8 cellular contexts compared by ENCODE assay signal in genomic region chr2:72824224-72824842, GRCh38. TPM values are rescaled to one million over a fixed set of nuclear protein-coding genes. Genes with fewer than 3 reads are reported as not detected.
A peak's percentile ranks its signal among the peaks of the same experiment; 100 is the strongest.
DNase-seq lines count a peak whose midpoint lies in the region; ATAC-seq and TF ChIP-seq lines count a peak whose summit lies in the region.

No MANE protein-coding gene starts in this region.

- DNase-seq in heart left ventricle (no peak), cardiac septum (ENCODE audit: low spot score) (no peak), upper lobe of right lung (no peak), CD1c-positive myeloid dendritic cell (ENCODE audit: extremely low spot score) (no peak), medulla oblongata (ENCODE audit: extremely low spot score) (no peak)

- peak overlapping the region in 11 of 12 donors; percentile 63 to 93 (median 86) for H3K27ac ChIP-seq in heart left ventricle
- no peak overlapping the region for H3K27ac ChIP-seq in upper lobe of right lung

- H3K27me3 ChIP-seq in heart left ventricle (no peaks in the 10 kb centered on the region), upper lobe of right lung (no peaks in the 10 kb centered on the region)

- ATAC-seq in heart left ventricle (no peak), upper lobe of right lung (no peak), GM19397 (IDR thresholded peaks at IDR 0.05; ENCODE audit: unreplicated experiment) (no peak)

- no peaks in the 10 kb centered on the region for H3K27me3 Mint-ChIP-seq in activated naive CD8-positive, alpha-beta T cell

- TF ChIP-seq CTCF in heart left ventricle (IDR thresholded peaks at IDR 0.05): no peak
- no peak for TF ChIP-seq CTCF in upper lobe of right lung (IDR thresholded peaks at IDR 0.05)

- peaks cover 42% of the 10 kb centered on the region for H3K4me1 Mint-ChIP-seq in activated naive CD8-positive, alpha-beta T cell (ENCODE audit: low read depth)

- H3K9me3 Mint-ChIP-seq in activated naive CD8-positive, alpha-beta T cell (ENCODE audit: low read depth): no peaks in the 10 kb centered on the region

- 45 to 49% (median 46%) methylated on average over 4 of the region's 4 CpGs for WGBS in heart left ventricle, 4 donors

- intact Hi-C loops in heart left ventricle (cut with DNase I) (loop anchor here in 4 of 10 donors (5.0 to 10.0 kb wide), 4 partner anchors 37 to 52 kb away; no protein-coding TSS in a partner anchor), cardiac septum (cut with DNase I) (loop anchor here (10.0 kb wide), 1 partner anchor 50 kb away; no protein-coding TSS in a partner anchor), upper lobe of right lung (cut with DNase I) (no loop called here)

- peaks cover 4% of the 10 kb centered on the region for H3K36me3 Mint-ChIP-seq in activated naive CD8-positive, alpha-beta T cell

- H3K27ac Mint-ChIP-seq in activated naive CD8-positive, alpha-beta T cell: no peak overlapping the region

- no peak for TF ChIP-seq POLR2A in heart left ventricle (IDR thresholded peaks at IDR 0.05)

- H3K4me1 ChIP-seq in heart left ventricle (peaks cover 0 to 42% (median 15%) of the 10 kb centered on the region in 12 donors), upper lobe of right lung (peaks cover 5% of the 10 kb centered on the region)

- H3K4me3 Mint-ChIP-seq in activated naive CD8-positive, alpha-beta T cell: peak overlapping the region; percentile 93

- no peaks in the 10 kb centered on the region for H3K9me3 ChIP-seq in heart left ventricle
- no peaks in the 10 kb centered on the region for H3K9me3 ChIP-seq in iPS-18c (ENCODE audit: control insufficient read depth, insufficient read depth, low read length)
- H3K9me3 ChIP-seq in upper lobe of right lung: no peaks in the 10 kb centered on the region

- H3K4me3 ChIP-seq in heart left ventricle: peak overlapping the region; percentile 66 to 99 (median 88)
- H3K4me3 ChIP-seq in iPS-18c (ENCODE audit: insufficient read depth, low read depth, low read length): peak overlapping the region; percentile 95; the same call in 1 of the 2 replicates
- peak overlapping the region; percentile 80 for H3K4me3 ChIP-seq in upper lobe of right lung

- peaks cover 0 to 4% (median 0%) of the 10 kb centered on the region in 9 donors for H3K36me3 ChIP-seq in heart left ventricle
- no peaks in the 10 kb centered on the region for H3K36me3 ChIP-seq in upper lobe of right lung

RNA-seq across cellular contexts. Expression of gene EXOC6B, which starts 1.5 kb away (rescaled TPM):
- total RNA-seq in heart left ventricle (100 to 1,000 TPM in 8 of 9 donors, 10 to 100 TPM in 1; 74.9 to 192 (median 153) TPM), cardiac septum (173 TPM), upper lobe of right lung (35.2 TPM)
- polyA plus RNA-seq in heart left ventricle: 10 to 100 TPM; 18.4 to 42.2 TPM
